In genomic region chr17:80124351-80124981, GRCh38 we compare ENCODE assay signal across 9 cellular contexts. TPM values are rescaled to one million over a fixed set of nuclear protein-coding genes. Genes with fewer than 3 reads are reported as not detected.
A peak's percentile ranks its signal among the peaks of the same experiment; 100 is the strongest.
DNase-seq lines count a peak whose midpoint lies in the region; ATAC-seq lines count a peak whose summit lies in the region.
"Had no signal": no experiment of that assay in that cellular context is flagged by ENCODE, and none has a peak within 500 bp of the region (broad histone marks: within the 10 kb centered on the region; RNA-seq: fewer than 3 reads in every experiment).

No MANE protein-coding gene starts in this region.

- peak; percentile 25 for DNase-seq in AG08396 (ENCODE audit: low spot score)
- DNase-seq in H7: peak; percentile 90
- peak; percentile 46 for DNase-seq in SW480 (ENCODE audit: low spot score)
- peak; percentile 78 for DNase-seq in iPS-NIHi11 (ENCODE audit: low spot score)
- no peak for DNase-seq in activated CD4-positive, alpha-beta T cell treated with anti-CD3 and anti-CD28 coated beads, Interleukin-2, amount 50 U/mL, for 1 hour
- no peak for DNase-seq in activated CD4-positive, alpha-beta T cell treated with anti-CD3 and anti-CD28 coated beads, Interleukin-2, amount 10 ng/mL, durations not matched to agents 24 days and 14 days
- DNase-seq in activated CD4-positive, CD25-positive, alpha-beta regulatory T cell (lab: John Stamatoyannopoulos, UW): no peak

- H3K4me1 Mint-ChIP-seq in activated CD4-positive, alpha-beta T cell treated with anti-CD3 and anti-CD28 coated beads, Interleukin-2, amount 10 ng/mL, durations not matched to agents 24 days and 14 days: no peaks in the 10 kb centered on the region

- intact Hi-C loops in activated CD4-positive, alpha-beta T cell treated with anti-CD3 and anti-CD28 coated beads, Interleukin-2, amount 10 ng/mL, durations not matched to agents 24 days and 14 days (cut with micrococcal nuclease): no loop called here

- H3K36me3 ChIP-seq in H7 (replicated peaks; ENCODE audit: control insufficient read depth, insufficient read depth, low read length): no peaks in the 10 kb centered on the region

- no peak overlapping the region for H3K4me3 Mint-ChIP-seq in activated CD4-positive, alpha-beta T cell treated with anti-CD3 and anti-CD28 coated beads, Interleukin-2, amount 10 ng/mL, durations not matched to agents 24 days and 14 days

- peaks cover 25% of the 10 kb centered on the region for H3K27me3 Mint-ChIP-seq in activated CD4-positive, alpha-beta T cell treated with anti-CD3 and anti-CD28 coated beads, Interleukin-2, amount 10 ng/mL, durations not matched to agents 24 days and 14 days

- no peak for ATAC-seq in HG03135 (IDR thresholded peaks at IDR 0.05; ENCODE audit: unreplicated experiment)

- H3K27me3 ChIP-seq in H7 (ENCODE audit: control insufficient read depth, insufficient read depth, low read length): no peaks in the 10 kb centered on the region

- no peak overlapping the region for H3K27ac Mint-ChIP-seq in activated CD4-positive, alpha-beta T cell treated with anti-CD3 and anti-CD28 coated beads, Interleukin-2, amount 10 ng/mL, durations not matched to agents 24 days and 14 days

- H3K36me3 Mint-ChIP-seq in activated CD4-positive, alpha-beta T cell treated with anti-CD3 and anti-CD28 coated beads, Interleukin-2, amount 10 ng/mL, durations not matched to agents 24 days and 14 days (ENCODE audit: low read depth): no peaks in the 10 kb centered on the region

- no peak overlapping the region for H3K4me3 ChIP-seq in H7 (ENCODE audit: insufficient read depth, low read depth, low read length)

- H3K9me3 Mint-ChIP-seq in activated CD4-positive, alpha-beta T cell treated with anti-CD3 and anti-CD28 coated beads, Interleukin-2, amount 10 ng/mL, durations not matched to agents 24 days and 14 days: no peaks in the 10 kb centered on the region

RNA-seq across cellular contexts. Expression of gene EIF4A3, which starts 22.5 kb away (rescaled TPM):
- 126 and 138 TPM in 2 replicates for total RNA-seq in H7 (2014; rRNA removed; shearing (Covaris generic))
- total RNA-seq in activated CD4-positive, alpha-beta T cell treated with anti-CD3 and anti-CD28 coated beads, Interleukin-2, amount 10 ng/mL, durations not matched to agents 24 days and 14 days: 190 and 192 TPM in 2 replicates

RNA-seq across cellular contexts. Expression of gene GAA, which starts 23.1 kb away (rescaled TPM):
- 68.4 and 78.4 TPM in 2 replicates for total RNA-seq in H7 (2014; rRNA removed; shearing (Covaris generic))
- 17.9 and 20.7 TPM in 2 replicates for total RNA-seq in activated CD4-positive, alpha-beta T cell treated with anti-CD3 and anti-CD28 coated beads, Interleukin-2, amount 10 ng/mL, durations not matched to agents 24 days and 14 days

RNA-seq across cellular contexts. Expression of gene CARD14, which starts 45.4 kb away (rescaled TPM):
- total RNA-seq in H7 (2014; rRNA removed; shearing (Covaris generic)): 0.11 and 0.55 TPM in 2 replicates
- total RNA-seq in activated CD4-positive, alpha-beta T cell treated with anti-CD3 and anti-CD28 coated beads, Interleukin-2, amount 10 ng/mL, durations not matched to agents 24 days and 14 days: not detected in 2 replicates
- total RNA-seq: activated CD8-positive, alpha-beta memory T cell treated with anti-CD3 and anti-CD28 coated beads for 36 hours had no signal

Comparison
In these comparisons a context has a peak if more than half of its experiments do, and no peak if none do; other contexts are left out.
1. DNase-seq: peak in AG08396 (single experiment), H7 (single experiment), SW480 (single experiment) and iPS-NIHi11 (single experiment); none in activated CD4-positive, alpha-beta T cell treated with anti-CD3 and anti-CD28 coated beads, Interleukin-2, amount 50 U/mL, for 1 hour (single experiment), activated CD4-positive, alpha-beta T cell treated with anti-CD3 and anti-CD28 coated beads, Interleukin-2, amount 10 ng/mL, durations not matched to agents 24 days and 14 days (single experiment) and activated CD4-positive, CD25-positive, alpha-beta regulatory T cell (0 of 4).